ENCODE assay signal across 19 cellular contexts in genomic region chr6:55957961-55958422, GRCh38.
DNase-seq lines count a peak whose midpoint lies in the region; ATAC-seq, FAIRE-seq and TF ChIP-seq lines count a peak whose summit lies in the region.
"Had no signal": no experiment of that assay in that cellular context is flagged by ENCODE, and none has a peak within 500 bp of the region (broad histone marks: within the 10 kb centered on the region; RNA-seq: fewer than 3 reads in every experiment).

No MANE protein-coding gene starts in this region.

- H3K79me1 ChIP-seq in H1 (ENCODE audit: low read depth, low read length) = no peaks in the 10 kb centered on the region

- no peaks in the 10 kb centered on the region for H3K9me3 ChIP-seq in H1 (ENCODE audit: insufficient read depth in 2 of 2, low read depth in 1 of 2, low read length in 1 of 2)
- H3K9me3 ChIP-seq: colonic mucosa had no signal

- H4K8ac ChIP-seq in H1 (ENCODE audit: extremely low read depth, insufficient read depth, low read length) = no peak overlapping the region

- H3K27ac ChIP-seq in H1 (ENCODE audit: low read depth, low read length) = no peak overlapping the region
- H3K27ac ChIP-seq: colonic mucosa, foreskin keratinocyte had no signal

- H3K27ac Mint-ChIP-seq in HFFc6 = no peak overlapping the region
- no peak overlapping the region for H3K27ac Mint-ChIP-seq in T-helper 2 cell treated with Interferon-gamma antibody and Interleukin-4, amounts not matched to agents 5 μg/mL and 100 μg/mL, for 36 hours
- H3K27ac Mint-ChIP-seq: activated CD4-positive, alpha-beta T cell treated with anti-CD3 and anti-CD28 coated beads, Interleukin-2, amount 10 ng/mL, durations not matched to agents 24 days and 14 days; activated naive CD8-positive, alpha-beta T cell treated with anti-CD3 and anti-CD28 coated beads for 36 hours; activated T-helper 17 cell treated with anti-CD3 and anti-CD28 coated beads, Interleukin-2, amount 50 U/mL, for 72 hours; natural killer cell; stimulated activated naive B cell treated with anti-CD40 and anti-IgM and Interleukin-4, amounts not matched to agents 10 μg/mL and 1 μg/mL and 100 μg/mL, for 72 hours had no signal

- CTCF ChIA-PET in H1 (lab: Charles Lee; ENCODE audit: partially characterized antibody) = no interaction called here

- no peak for TF ChIP-seq EP300 in H1 (IDR thresholded peaks at IDR 0.05; ENCODE audit: borderline replicate concordance in 1 of 2, low read depth in 2 of 2, low read length in 2 of 2)

- no peak for TF ChIP-seq RAD21 in H1 (IDR thresholded peaks at IDR 0.05 in 1 of 2, conservative IDR thresholded peaks at IDR 0.05 in 1 of 2; ENCODE audit: low read depth in 2 of 2, low read length in 2 of 2)

- H4K20me1 ChIP-seq in H1 (replicated peaks in 1 of 2; ENCODE audit: control insufficient read depth in 1 of 2, insufficient read depth in 2 of 2, low read length in 2 of 2) = no peaks in the 10 kb centered on the region

- no peak overlapping the region for H3K23ac ChIP-seq in H1 (ENCODE audit: insufficient read length)

- H3K4me1 ChIP-seq in H1 (replicated peaks in 1 of 4; ENCODE audit: control insufficient read depth in 3 of 4, insufficient read depth in 4 of 4, low read length in 3 of 4) = no peaks in the 10 kb centered on the region
- H3K4me1 ChIP-seq: colonic mucosa, foreskin keratinocyte had no signal

- no peak overlapping the region for H2BK120ac ChIP-seq in H1 (replicated peaks; ENCODE audit: low read depth, low read length)

- no peak for TF ChIP-seq POLR2A in H1 (IDR thresholded peaks at IDR 0.05; ENCODE audit: control extremely low read depth in 1 of 2, low read depth in 2 of 2, low read length in 2 of 2)

- no peak overlapping the region for H4K5ac ChIP-seq in H1 (ENCODE audit: insufficient read length, low read depth, low read length)

- no peaks in the 10 kb centered on the region for H3K23me2 ChIP-seq in H1 (ENCODE audit: low read depth, low read length)

- peaks cover 3% of the 10 kb centered on the region; the same call in 1 of the 2 replicates for H3K27me3 Mint-ChIP-seq in HFFc6 (ENCODE audit: insufficient read depth)
- no peaks in the 10 kb centered on the region for H3K27me3 Mint-ChIP-seq in T-helper 2 cell treated with Interferon-gamma antibody and Interleukin-4, amounts not matched to agents 5 μg/mL and 100 μg/mL, for 36 hours (ENCODE audit: low read depth)
- H3K27me3 Mint-ChIP-seq: activated CD4-positive, alpha-beta T cell treated with anti-CD3 and anti-CD28 coated beads, Interleukin-2, amount 10 ng/mL, durations not matched to agents 24 days and 14 days; activated naive CD8-positive, alpha-beta T cell treated with anti-CD3 and anti-CD28 coated beads for 36 hours; activated T-helper 17 cell treated with anti-CD3 and anti-CD28 coated beads, Interleukin-2, amount 50 U/mL, for 72 hours; brain; stimulated activated naive B cell treated with anti-CD40 and anti-IgM and Interleukin-4, amounts not matched to agents 10 μg/mL and 1 μg/mL and 100 μg/mL, for 72 hours had no signal

- no peak for TF ChIP-seq CTCF in AG10803 (conservative IDR thresholded peaks at IDR 0.05; ENCODE audit: low read length)
- no peak for TF ChIP-seq CTCF in HFFc6 (IDR thresholded peaks at IDR 0.05)
- TF ChIP-seq CTCF in H1 (IDR thresholded peaks at IDR 0.05; ENCODE audit: control extremely low read depth in 1 of 3, insufficient read depth in 1 of 3, low read depth in 1 of 3, low read length in 3 of 3) = no peak

- no peak overlapping the region for H3K18ac ChIP-seq in H1 (ENCODE audit: extremely low read depth, low read length)

- no peak overlapping the region for H3K4ac ChIP-seq in H1 (replicated peaks; ENCODE audit: insufficient read length, low read depth, low read length)

- no peaks in the 10 kb centered on the region for H3K36me3 Mint-ChIP-seq in HFFc6 (ENCODE audit: low read depth)
- no peaks in the 10 kb centered on the region for H3K36me3 Mint-ChIP-seq in T-helper 2 cell treated with Interferon-gamma antibody and Interleukin-4, amounts not matched to agents 5 μg/mL and 100 μg/mL, for 36 hours (ENCODE audit: low read depth)
- H3K36me3 Mint-ChIP-seq: activated naive CD8-positive, alpha-beta T cell treated with anti-CD3 and anti-CD28 coated beads for 36 hours; brain; natural killer cell; stimulated activated naive B cell treated with anti-CD40 and anti-IgM and Interleukin-4, amounts not matched to agents 10 μg/mL and 1 μg/mL and 100 μg/mL, for 72 hours had no signal

- peaks cover 6% of the 10 kb centered on the region for H3K4me1 Mint-ChIP-seq in HFFc6 (ENCODE audit: low read depth)
- H3K4me1 Mint-ChIP-seq in T-helper 2 cell treated with Interferon-gamma antibody and Interleukin-4, amounts not matched to agents 5 μg/mL and 100 μg/mL, for 36 hours (ENCODE audit: low read depth) = no peaks in the 10 kb centered on the region
- H3K4me1 Mint-ChIP-seq: activated CD4-positive, alpha-beta T cell treated with anti-CD3 and anti-CD28 coated beads, Interleukin-2, amount 10 ng/mL, durations not matched to agents 24 days and 14 days; activated naive CD8-positive, alpha-beta T cell treated with anti-CD3 and anti-CD28 coated beads for 36 hours; activated T-helper 17 cell treated with anti-CD3 and anti-CD28 coated beads, Interleukin-2, amount 50 U/mL, for 72 hours; brain; natural killer cell; stimulated activated naive B cell treated with anti-CD40 and anti-IgM and Interleukin-4, amounts not matched to agents 10 μg/mL and 1 μg/mL and 100 μg/mL, for 72 hours had no signal

- no peak overlapping the region for H3K56ac ChIP-seq in H1 (replicated peaks; ENCODE audit: insufficient read length, low read depth, low read length)

- no peak overlapping the region for H2BK12ac ChIP-seq in H1 (ENCODE audit: low read depth, low read length)

- H4K91ac ChIP-seq in H1 (replicated peaks; ENCODE audit: insufficient read length, low read length) = no peak overlapping the region

- FAIRE-seq in H1 (lab: Jason Lieb, UNC) = no peak
- FAIRE-seq: HepG2 had no signal

- H2BK15ac ChIP-seq in H1 (ENCODE audit: low read length) = no peak overlapping the region

- no peak overlapping the region for H2BK5ac ChIP-seq in H1 (ENCODE audit: low read depth, low read length)

- no peak overlapping the region for H2AK5ac ChIP-seq in H1 (ENCODE audit: low read depth, low read length)

- H3K9me3 Mint-ChIP-seq in HFFc6 = no peaks in the 10 kb centered on the region
- no peaks in the 10 kb centered on the region for H3K9me3 Mint-ChIP-seq in T-helper 2 cell treated with Interferon-gamma antibody and Interleukin-4, amounts not matched to agents 5 μg/mL and 100 μg/mL, for 36 hours
- H3K9me3 Mint-ChIP-seq: activated CD4-positive, alpha-beta T cell treated with anti-CD3 and anti-CD28 coated beads, Interleukin-2, amount 10 ng/mL, durations not matched to agents 24 days and 14 days; activated naive CD8-positive, alpha-beta T cell treated with anti-CD3 and anti-CD28 coated beads for 36 hours; brain had no signal

- no peaks in the 10 kb centered on the region for H3K79me2 ChIP-seq in H1 (ENCODE audit: control insufficient read depth in 1 of 2, insufficient read depth in 2 of 2, low read length in 2 of 2)

- DNase-seq in AG10803 (ENCODE audit: low read depth) = peak; percentile 47
- peak; percentile 7 for DNase-seq in HFFc6
- DNase-seq in H1 (ENCODE audit: low read depth in 1 of 2, low spot score in 2 of 2) = no peak
- DNase-seq in iris pigment epithelial cell (ENCODE audit: low read depth) = peak; percentile 4
- DNase-seq in posterior vena cava (ENCODE audit: low spot score) = no peak
- DNase-seq in head of caudate nucleus = no peak
- DNase-seq in T-helper 2 cell treated with Interferon-gamma antibody and Interleukin-4, amounts not matched to agents 5 μg/mL and 100 μg/mL, for 36 hours (ENCODE audit: low spot score) = no peak
- DNase-seq: activated CD4-positive, alpha-beta T cell treated with anti-CD3 and anti-CD28 coated beads, Interleukin-2, amount 10 ng/mL, durations not matched to agents 24 days and 14 days; activated naive CD8-positive, alpha-beta T cell treated with anti-CD3 and anti-CD28 coated beads for 36 hours; colonic mucosa; foreskin keratinocyte; natural killer cell; NCI-H2107; NCI-H524 treated with DMSO at 0.1 percent for 48 hours; stimulated activated naive B cell treated with anti-CD40 and anti-IgM and Interleukin-4, amounts not matched to agents 10 μg/mL and 1 μg/mL and 100 μg/mL, for 72 hours had no signal

- POLR2A ChIA-PET in H1 (lab: Charles Lee; ENCODE audit: partially characterized antibody) = no interaction called here

- ATAC-seq in HG03457 (IDR thresholded peaks at IDR 0.05; ENCODE audit: unreplicated experiment) = no peak
- ATAC-seq: activated T-helper 17 cell treated with anti-CD3 and anti-CD28 coated beads, Interleukin-2, amount 50 U/mL, for 72 hours; foreskin keratinocyte; HepG2; natural killer cell; stimulated activated naive B cell treated with anti-CD40 and anti-IgM and Interleukin-4, amounts not matched to agents 10 μg/mL and 1 μg/mL and 100 μg/mL, for 72 hours had no signal

- WGBS in H1 (ENCODE audit: extremely low coverage in 1 of 2, insufficient coverage in 1 of 2, insufficient read length in 1 of 2, insufficient replicate concordance in 2 of 2, low coverage in 1 of 2, low lambda C conversion rate in 2 of 2, missing lambda C conversion rate in 1 of 2), 2 experiments = 90% methylated on average over 2 of the region's 2 CpGs; no CpG with 5 or more reads in 1 of the 2 experiments

- peak overlapping the region; percentile 78; the same call in 1 of the 2 replicates for H2AFZ ChIP-seq in H1 (ENCODE audit: low read length)

- H3K4me2 ChIP-seq in H1 (ENCODE audit: insufficient read depth in 1 of 2, low read depth in 2 of 2, low read length in 2 of 2) = no peak overlapping the region

- no peak overlapping the region for H3K4me3 Mint-ChIP-seq in HFFc6
- H3K4me3 Mint-ChIP-seq in T-helper 2 cell treated with Interferon-gamma antibody and Interleukin-4, amounts not matched to agents 5 μg/mL and 100 μg/mL, for 36 hours = no peak overlapping the region
- H3K4me3 Mint-ChIP-seq: activated CD4-positive, alpha-beta T cell treated with anti-CD3 and anti-CD28 coated beads, Interleukin-2, amount 10 ng/mL, durations not matched to agents 24 days and 14 days; activated naive CD8-positive, alpha-beta T cell treated with anti-CD3 and anti-CD28 coated beads for 36 hours; activated T-helper 17 cell treated with anti-CD3 and anti-CD28 coated beads, Interleukin-2, amount 50 U/mL, for 72 hours; brain; natural killer cell; stimulated activated naive B cell treated with anti-CD40 and anti-IgM and Interleukin-4, amounts not matched to agents 10 μg/mL and 1 μg/mL and 100 μg/mL, for 72 hours had no signal

- H2BK20ac ChIP-seq in H1 (ENCODE audit: low read length) = no peak overlapping the region

- H3K4me3 ChIP-seq in AG10803 (ENCODE audit: low read length) (no peak overlapping the region), H1 (ENCODE audit: extremely low read depth in 1 of 4, insufficient read depth in 2 of 4, low read depth in 3 of 4, low read length in 4 of 4) (no peak overlapping the region)
- H3K4me3 ChIP-seq: colonic mucosa had no signal

- H3K14ac ChIP-seq in H1 (ENCODE audit: insufficient read length) = no peak overlapping the region

- no peak overlapping the region for H3K9ac ChIP-seq in H1 (replicated peaks in 1 of 4; ENCODE audit: extremely low read depth in 1 of 4, low read depth in 3 of 4, low read length in 3 of 4)

- no peaks in the 10 kb centered on the region for H3K27me3 ChIP-seq in H1 (replicated peaks in 1 of 4; ENCODE audit: control insufficient read depth in 3 of 4, extremely low read depth in 1 of 4, insufficient read depth in 3 of 4, low read length in 3 of 4)
- H3K27me3 ChIP-seq: colonic mucosa, foreskin keratinocyte had no signal

- intact Hi-C loops in posterior vena cava (cut with DNase I) (loop anchor here in 1 of 2 donors (10.0 kb wide), 1 partner anchor 513 kb away; no protein-coding TSS in a partner anchor), head of caudate nucleus (cut with DNase I) (no loop called here)

- no peaks in the 10 kb centered on the region for H3K36me3 ChIP-seq in H1 (ENCODE audit: control insufficient read depth in 2 of 4, insufficient read depth in 4 of 4, low read length in 3 of 4)
- H3K36me3 ChIP-seq: colonic mucosa had no signal

Comparison
In these comparisons a context has a peak if more than half of its experiments do, and no peak if none do; other contexts are left out.
1. DNase-seq: peak in AG10803 (single experiment), HFFc6 (single experiment) and iris pigment epithelial cell (single experiment); none in H1 (0 of 2), posterior vena cava (single experiment), head of caudate nucleus (0 of 42) and T-helper 2 cell treated with Interferon-gamma antibody and Interleukin-4, amounts not matched to agents 5 μg/mL and 100 μg/mL, for 36 hours (single experiment).